Comparison of ENCODE assay signal across 1 cellular context in the genomic region with DNA sequence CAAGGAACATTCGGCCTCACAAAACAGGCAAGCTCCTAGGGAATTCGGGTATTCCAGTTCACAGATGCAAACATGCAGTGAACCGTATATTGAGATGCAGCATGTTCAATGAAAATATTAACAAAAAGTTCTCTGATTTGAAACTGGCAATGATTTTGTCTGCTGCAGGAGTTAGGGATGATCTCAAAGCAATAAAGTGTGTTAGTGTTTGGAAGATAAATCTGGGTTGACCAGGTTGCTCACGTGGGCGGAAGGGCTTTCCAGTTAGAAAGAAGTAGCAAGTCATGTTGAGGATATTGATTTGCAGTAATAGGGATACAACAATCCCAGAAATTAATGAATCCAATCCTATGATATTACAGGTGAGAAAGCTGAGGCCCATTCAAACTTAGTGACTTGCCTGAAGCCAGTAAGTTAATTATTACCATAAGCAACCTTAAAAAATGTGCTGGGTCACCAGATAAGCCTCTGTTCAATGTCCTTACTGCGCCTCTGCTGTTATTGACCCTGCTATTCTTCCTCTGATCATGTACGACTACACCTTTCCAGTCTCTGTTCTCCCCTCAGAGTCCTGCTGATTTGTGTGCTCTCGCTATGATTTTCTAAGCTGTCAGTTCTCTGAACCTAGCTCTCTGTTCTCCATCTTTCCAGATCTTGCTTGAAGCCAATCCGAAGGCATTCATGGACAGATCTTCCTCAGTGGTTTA.
A peak's percentile ranks its signal among the peaks of the same experiment; 100 is the strongest.
TF ChIP-seq lines count a peak whose summit lies in the region.

No MANE protein-coding gene starts in this region.

TF ChIP-seq in HepG2, 621 proteins besides CTCF, POLR2A, EP300 and RAD21 (continued from another document):
- TF ChIP-seq MAFK (conservative IDR thresholded peaks at IDR 0.05 in 1 of 2, IDR thresholded peaks at IDR 0.05 in 1 of 2; ENCODE audit: low read length in 2 of 2) (peak; percentile 17 to 55; a peak in 2 of 4 replicates), ZMYM4 (CRISPR knock-in tag; IDR thresholded peaks at IDR 0.05) (0 out of 2 replicates have a peak, but pooled peaks have one; percentile 44), SOX13 (IDR thresholded peaks at IDR 0.05) (no peak), SOX13 (CRISPR knock-in tag; conservative IDR thresholded peaks at IDR 0.05 in 1 of 2, IDR thresholded peaks at IDR 0.05 in 1 of 2) (peak in 1 of 2 experiments; percentile 39; a peak in 1 of 4 replicates)
